ENCODE assay signal across 8 cellular contexts in genomic region chr2:12728221-12728777, GRCh38. TPM values are rescaled to one million over a fixed set of nuclear protein-coding genes. Genes with fewer than 3 reads are reported as not detected.
DNase-seq lines count a peak whose midpoint lies in the region; ATAC-seq and TF ChIP-seq lines count a peak whose summit lies in the region.

No MANE protein-coding gene starts in this region.

- H3K9me3 ChIP-seq in Caco-2 (no peaks in the 10 kb centered on the region), esophagus muscularis mucosa (no peaks in the 10 kb centered on the region)

- WGBS in esophagus muscularis mucosa: 89% methylated on average over 8 of the region's 9 CpGs

- no peak for TF ChIP-seq EP300 in esophagus muscularis mucosa (IDR thresholded peaks at IDR 0.05)

- H3K4me3 ChIP-seq in Caco-2 (ENCODE audit: low read depth, low read length): no peak overlapping the region
- no peak overlapping the region for H3K4me3 ChIP-seq in esophagus muscularis mucosa

- DNase-seq in SIG-M5 treated with dmso at 0.1 percent for 504 hours (lab: John Stamatoyannopoulos, UW; ENCODE audit: unreplicated experiment) (peak; percentile 86), germinal center (ENCODE audit: low spot score) (peak; percentile 68), Caco-2 (no peak), NCI-H345 treated with DMSO at 0.1 percent for 48 hours (lab: John Stamatoyannopoulos, UW; ENCODE audit: unreplicated experiment) (no peak), NCI-H2029 (lab: John Stamatoyannopoulos, UW) (no peak), esophagus muscularis mucosa (ENCODE audit: extremely low spot score) (no peak)

- H3K36me3 ChIP-seq in Caco-2 (ENCODE audit: control insufficient read depth, insufficient read depth, low read length): no peaks in the 10 kb centered on the region
- peaks cover 0 to 87% (median 56%) of the 10 kb centered on the region in 4 donors for H3K36me3 ChIP-seq in esophagus muscularis mucosa

- intact Hi-C loops in Caco-2 (cut with micrococcal nuclease; ENCODE audit: unreplicated experiment) (no loop called here), esophagus muscularis mucosa (cut with DNase I) (no loop called here)

- ATAC-seq in GM18907 (IDR thresholded peaks at IDR 0.05; ENCODE audit: unreplicated experiment) (peak; percentile 95), HG02885 (IDR thresholded peaks at IDR 0.05; ENCODE audit: poor library complexity, unreplicated experiment) (peak; percentile 90)

- H3K27ac ChIP-seq in esophagus muscularis mucosa (replicated peaks in 1 of 4): no peak overlapping the region

- peaks cover 8% of the 10 kb centered on the region for H3K27me3 Mint-ChIP-seq in Caco-2 (ENCODE audit: insufficient read depth, unreplicated experiment)

- H3K4me1 Mint-ChIP-seq in Caco-2 (ENCODE audit: low read depth, unreplicated experiment): no peaks in the 10 kb centered on the region

- no peaks in the 10 kb centered on the region for H3K4me1 ChIP-seq in Caco-2
- H3K4me1 ChIP-seq in esophagus muscularis mucosa: peaks cover 50 to 88% (median 50%) of the 10 kb centered on the region in 4 donors

- no peak overlapping the region for H3K27ac Mint-ChIP-seq in Caco-2 (ENCODE audit: unreplicated experiment)

- H3K4me3 Mint-ChIP-seq in Caco-2 (ENCODE audit: unreplicated experiment): no peak overlapping the region

- POLR2A ChIA-PET in Caco-2 (lab: Charles Lee): no interaction called here

- no peaks in the 10 kb centered on the region for H3K36me3 Mint-ChIP-seq in Caco-2 (ENCODE audit: insufficient read depth, unreplicated experiment)

- no peak for TF ChIP-seq POLR2A in esophagus muscularis mucosa (IDR thresholded peaks at IDR 0.05; ENCODE audit: low read depth)

- BruUV-seq in Caco-2 (replicated peaks; lab: Mats Ljungman, UMichigan): no TSS peak

- CTCF ChIA-PET in Caco-2 (lab: Charles Lee): no interaction called here

- TF ChIP-seq CTCF in Caco-2 (IDR thresholded peaks at IDR 0.05; ENCODE audit: insufficient read depth in 1 of 2, low read depth in 1 of 2, low read length in 1 of 2, severe bottlenecking in 1 of 2, unreplicated experiment in 1 of 2) (no peak), esophagus muscularis mucosa (IDR thresholded peaks at IDR 0.05) (no peak)

- H3K27me3 ChIP-seq in Caco-2 (replicated peaks; ENCODE audit: control insufficient read depth, insufficient read depth, low read length): no peaks in the 10 kb centered on the region
- H3K27me3 ChIP-seq in esophagus muscularis mucosa: no peaks in the 10 kb centered on the region

- H3K9me3 Mint-ChIP-seq in Caco-2 (ENCODE audit: unreplicated experiment): peaks cover 7% of the 10 kb centered on the region

RNA-seq across cellular contexts. Expression of gene TRIB2, which starts 11.6 kb away (rescaled TPM):
- total RNA-seq in Caco-2 (2022): 2.9 and 3.6 TPM in 2 replicates
- total RNA-seq in esophagus muscularis mucosa: 10 to 100 TPM; 31.5 to 52.3 (median 39.2) TPM

Comparison
In these comparisons a context has a peak if more than half of its experiments do, and no peak if none do; other contexts are left out.
1. DNase-seq: peak in SIG-M5 treated with dmso at 0.1 percent for 504 hours (single experiment) and germinal center (single experiment); none in Caco-2 (0 of 2), NCI-H345 treated with DMSO at 0.1 percent for 48 hours (single experiment), NCI-H2029 (single experiment) and esophagus muscularis mucosa (single experiment).